ENCODE assay signal across 10 cellular contexts in genomic region chr19:48698046-48698445, GRCh38. TPM values are rescaled to one million over a fixed set of nuclear protein-coding genes. Genes with fewer than 3 reads are reported as not detected.
DNase-seq lines count a peak whose midpoint lies in the region; ATAC-seq and TF ChIP-seq lines count a peak whose summit lies in the region.
"Had no signal": no experiment of that assay in that cellular context is flagged by ENCODE, and none has a peak within 500 bp of the region (broad histone marks: within the 10 kb centered on the region; RNA-seq: fewer than 3 reads in every experiment).

No MANE protein-coding gene starts in this region.

- TF ChIP-seq EP300 in upper lobe of left lung (IDR thresholded peaks at IDR 0.05): no peak

- H3K27me3 ChIP-seq in upper lobe of left lung: peaks cover 0 to 4% (median 0%) of the 10 kb centered on the region in 4 donors

- WGBS in upper lobe of left lung, 2 donors: 37 to 40% methylated on average over 4 of the region's 4 CpGs

- H3K4me3 ChIP-seq in upper lobe of left lung: no peak overlapping the region

- TF ChIP-seq CTCF in upper lobe of left lung (IDR thresholded peaks at IDR 0.05): no peak

- no peak for TF ChIP-seq POLR2A in upper lobe of left lung (IDR thresholded peaks at IDR 0.05)

- H3K36me3 ChIP-seq in upper lobe of left lung: no peaks in the 10 kb centered on the region

- no peaks in the 10 kb centered on the region for H3K9me3 ChIP-seq in upper lobe of left lung

- peak overlapping the region in 1 of 4 donors; percentile 40 for H3K27ac ChIP-seq in upper lobe of left lung
- H3K27ac ChIP-seq: VCaP had no signal

- DNase-seq in HK-2 (ENCODE audit: unreplicated experiment) (peak; percentile 84), SW480 (ENCODE audit: low spot score) (peak; percentile 44), fibroblast of peridontal ligament (ENCODE audit: extremely low read depth) (peak; percentile 69), upper lobe of left lung (peak in 1 of 2 donors; percentile 61), NCI-H69 (lab: John Stamatoyannopoulos, UW) (no peak)
- no peak for DNase-seq in stimulated activated CD8-positive, alpha-beta memory T cell treated with anti-CD3 and anti-CD28 coated beads, Interleukin-4, amount 100 ng/mL, for 48 hours
- DNase-seq: naive B cell had no signal

- H3K4me1 ChIP-seq in upper lobe of left lung: peaks cover 9 to 21% (median 14%) of the 10 kb centered on the region in 4 donors

- ATAC-seq in upper lobe of left lung (ENCODE audit: low FRiP score in 2 of 2) (peak; percentile 46 to 83), GM19324 (IDR thresholded peaks at IDR 0.05; ENCODE audit: low FRiP score, unreplicated experiment) (no peak)

RNA-seq across cellular contexts. Expression of gene FUT2, which starts 2.3 kb away (rescaled TPM):
- total RNA-seq in upper lobe of left lung: 1 to 10 TPM in 3 of 6 donors, under 1 TPM in 2, not detected in 1; 0.15 to 4.7 (median 1.9) TPM
- total RNA-seq: NCI-H460 had no signal

RNA-seq across cellular contexts. Expression of gene MAMSTR, which starts 21.5 kb away (rescaled TPM):
- total RNA-seq in upper lobe of left lung: 1 to 10 TPM in 5 of 6 donors, not detected in 1; 1.1 to 3.1 (median 1.3) TPM

RNA-seq across cellular contexts. Expression of gene NTN5, which starts 25.2 kb away (rescaled TPM):
- 1 to 10 TPM in 3 of 6 donors, under 1 TPM in 2, not detected in 1; 0.57 to 3.1 (median 1.0) TPM for total RNA-seq in upper lobe of left lung
- total RNA-seq: NCI-H460 had no signal

RNA-seq across cellular contexts. Expression of gene RASIP1, which starts 42.4 kb away (rescaled TPM):
- 10 to 100 TPM; 14.7 to 74.4 (median 26.3) TPM for total RNA-seq in upper lobe of left lung

RNA-seq across cellular contexts. Expression of gene IZUMO1, which starts 48.7 kb away (rescaled TPM):
- total RNA-seq in upper lobe of left lung: 1 to 10 TPM in 5 of 6 donors, not detected in 1; 1.4 to 4.2 (median 2.5) TPM

Comparison
In these comparisons a context has a peak if more than half of its experiments do, and no peak if none do; other contexts are left out.
1. DNase-seq: peak in HK-2 (single experiment), SW480 (single experiment) and fibroblast of peridontal ligament (single experiment); none in stimulated activated CD8-positive, alpha-beta memory T cell treated with anti-CD3 and anti-CD28 coated beads, Interleukin-4, amount 100 ng/mL, for 48 hours (single experiment) and NCI-H69 (single experiment).